27 cellular contexts compared by ENCODE assay signal in the genomic region with DNA sequence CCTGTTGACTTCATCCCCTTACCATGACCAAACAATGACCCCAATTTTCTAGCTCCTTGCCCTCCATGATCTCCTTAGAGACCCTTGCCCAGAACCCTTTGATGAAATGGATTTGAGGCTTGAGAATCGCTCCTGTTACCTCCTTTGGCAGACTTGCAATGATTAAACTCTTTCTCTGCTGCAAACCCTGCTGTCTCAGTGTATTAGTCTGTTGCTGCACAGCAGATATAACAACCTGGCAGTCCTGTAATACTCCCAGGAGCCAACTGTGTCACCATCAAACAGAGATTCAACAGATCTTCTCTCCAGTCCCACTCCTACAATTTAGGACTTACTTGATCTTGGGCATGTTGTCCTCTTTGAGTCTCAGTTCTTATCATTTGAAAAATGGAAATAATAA.
"Had no signal": no experiment of that assay in that cellular context is flagged by ENCODE, and none has a peak within 500 bp of the region (broad histone marks: within the 10 kb centered on the region; RNA-seq: fewer than 3 reads in every experiment).

No MANE protein-coding gene starts in this region.

- H3K4me3 ChIP-seq: coronary artery, dorsolateral prefrontal cortex, esophagus squamous epithelium, gastrocnemius medialis, heart right ventricle, left lung, lower lobe of right lung, mucosa of descending colon had no signal

- H3K4me1 ChIP-seq: esophagus squamous epithelium, gastrocnemius medialis, heart right ventricle, left lung, lower lobe of right lung had no signal

- H3K4me3 Mint-ChIP-seq: mesothelial cell of epicardium; naive B cell; naive thymus-derived CD8-positive, alpha-beta T cell had no signal

- H3K36me3 ChIP-seq: esophagus squamous epithelium, gastrocnemius medialis, heart right ventricle, left lung, lower lobe of right lung had no signal

- H3K27ac Mint-ChIP-seq: mesothelial cell of epicardium; naive thymus-derived CD8-positive, alpha-beta T cell had no signal

- DNase-seq: dermis blood vessel endothelial cell; dorsolateral prefrontal cortex; effector CD4-positive, alpha-beta T cell; effector memory CD4-positive, alpha-beta T cell; erythroblast; esophagus squamous epithelium; foreskin fibroblast; foreskin melanocyte; gastrocnemius medialis; glutamatergic neuron; head of caudate nucleus; heart right ventricle; hippocampal formation; left cardiac atrium; left lung; left ventricle myocardium superior; lower lobe of right lung; mesenchymal stem cell; mucosa of descending colon; naive B cell; naive thymus-derived CD8-positive, alpha-beta T cell had no signal

- H3K36me3 Mint-ChIP-seq: mesothelial cell of epicardium had no signal

- H3K27ac ChIP-seq: coronary artery, dorsolateral prefrontal cortex, epithelial cell of prostate, esophagus squamous epithelium, gastrocnemius medialis, heart right ventricle, left lung, lower lobe of right lung had no signal

- FAIRE-seq: endometrium, islet of Langerhans, keratinocyte had no signal

- H3K4me1 Mint-ChIP-seq: naive B cell; naive thymus-derived CD8-positive, alpha-beta T cell had no signal

- H3K27me3 ChIP-seq: gastrocnemius medialis, left lung had no signal

- H3K9me3 ChIP-seq: gastrocnemius medialis had no signal
